ENCODE assay signal across 1 cellular context in genomic region chr1:149607803-149608145, GRCh38.
TF ChIP-seq lines count a peak whose summit lies in the region.

No MANE protein-coding gene starts in this region.

TF ChIP-seq in GM12878, 131 proteins besides CTCF, POLR2A, EP300 and RAD21:
- TF ChIP-seq MEF2B (IDR thresholded peaks at IDR 0.05; ENCODE audit: partially characterized antibody, poor library complexity, severe bottlenecking) (peak; percentile 27), TAF1 (IDR thresholded peaks at IDR 0.05; ENCODE audit: borderline replicate concordance, low read depth, low read length) (0 out of 2 replicates have a peak, but pooled peaks have one; percentile 4), IKZF1 (conservative IDR thresholded peaks at IDR 0.05) (peak; percentile 34; the same call in 1 of the 2 replicates)
